In genomic region chr16:64089697-64090096, GRCh38 we compare ENCODE assay signal across 8 cellular contexts.
DNase-seq lines count a peak whose midpoint lies in the region; ATAC-seq and TF ChIP-seq lines count a peak whose summit lies in the region.

No MANE protein-coding gene starts in this region.

- intact Hi-C loops in posterior vena cava (cut with DNase I) = no loop called here

- peak; percentile 73 for ATAC-seq in left lobe of liver
- ATAC-seq in GM21528 (IDR thresholded peaks at IDR 0.05; ENCODE audit: low FRiP score, unreplicated experiment) = no peak

- DNase-seq in AG09319 (ENCODE audit: extremely low read depth, low read depth) (no peak), HuH-7 (ENCODE audit: low spot score) (peak; percentile 5), amniotic epithelial cell (ENCODE audit: low read depth) (peak; percentile 18), left lobe of liver (ENCODE audit: low spot score) (no peak), posterior vena cava (ENCODE audit: low spot score) (no peak), dedifferentiated amniotic fluid mesenchymal stem cell (ENCODE audit: extremely low spot score) (no peak)
- no peak for DNase-seq in stimulated activated naive CD4-positive, alpha-beta T cell treated with Interleukin-2 at 50 U/mL for 16 hours (lab: John Stamatoyannopoulos, UW)

- peak; percentile 50 for TF ChIP-seq CTCF in AG09319 (IDR thresholded peaks at IDR 0.05; ENCODE audit: low read depth, low read length)

Comparison
In these comparisons a context has a peak if more than half of its experiments do, and no peak if none do; other contexts are left out.
1. DNase-seq: peak in HuH-7 (single experiment) and amniotic epithelial cell (single experiment); none in AG09319 (single experiment), left lobe of liver (single experiment), posterior vena cava (single experiment), stimulated activated naive CD4-positive, alpha-beta T cell treated with Interleukin-2 at 50 U/mL for 16 hours (single experiment) and dedifferentiated amniotic fluid mesenchymal stem cell (single experiment).